ENCODE assay signal across 8 cellular contexts in genomic region chr16:46830902-46831647, GRCh38. TPM values are rescaled to one million over a fixed set of nuclear protein-coding genes. Genes with fewer than 3 reads are reported as not detected.
DNase-seq lines count a peak whose midpoint lies in the region; TF ChIP-seq lines count a peak whose summit lies in the region.

Gene C16orf87, minus strand, starts transcription at chr16:46831180. Its CDS starts 31 bp downstream, at chr16:46831149.

- peaks cover 19% of the 10 kb centered on the region; the same call in 1 of the 2 replicates for H3F3A ChIP-seq in MM.1S (ENCODE audit: insufficient read depth, low read length)

- H3K4me3 ChIP-seq in HAP-1 (peak within 1 kb of the TSS; percentile 79), MM.1S (ENCODE audit: low read length) (peak within 1 kb of the TSS; percentile 89), foreskin fibroblast (ENCODE audit: low read depth in 1 of 2, low read length in 2 of 2) (peak within 1 kb of the TSS; percentile 77 to 85), neuron (ENCODE audit: low read length) (peak within 1 kb of the TSS; percentile 79), subcutaneous abdominal adipose tissue (ENCODE audit: low read depth in 1 of 5, low read length in 5 of 5) (peak within 1 kb of the TSS; percentile 71 to 83 (median 82))

- H3K4me1 ChIP-seq in HAP-1 (peaks cover 24% of the 10 kb centered on the region), MM.1S (ENCODE audit: low read length) (peaks cover 18% of the 10 kb centered on the region; the same call in 1 of the 2 replicates), neuron (ENCODE audit: insufficient read depth, low read length) (peaks cover 8% of the 10 kb centered on the region), subcutaneous abdominal adipose tissue (ENCODE audit: control insufficient read depth in 5 of 5, insufficient read depth in 5 of 5, low read length in 5 of 5) (peaks cover 0 to 20% (median 16%) of the 10 kb centered on the region in 5 donors)

- DNase-seq in G401 (ENCODE audit: low spot score) (peak; percentile 96), HAP-1 (ENCODE audit: low spot score in 2 of 2) (peak; percentile 90 to 94), MM.1S (peak; percentile 94), SIG-M5 (lab: John Stamatoyannopoulos, UW) (peak; percentile 39), activated gamma-delta T cell (lab: John Stamatoyannopoulos, UW) (peak; percentile 89), foreskin fibroblast (peak; percentile 90 to 96)

- no peaks in the 10 kb centered on the region for H3K9me2 ChIP-seq in MM.1S (replicated peaks; ENCODE audit: insufficient read depth, low read length)

- no peaks in the 10 kb centered on the region for H4K20me1 ChIP-seq in MM.1S (ENCODE audit: insufficient read depth, low read length)

- H3K36me3 ChIP-seq in HAP-1 (replicated peaks) (no peaks in the 10 kb centered on the region), MM.1S (replicated peaks; ENCODE audit: insufficient read depth, low read length) (no peaks in the 10 kb centered on the region), neuron (ENCODE audit: insufficient read depth, low read length) (no peaks in the 10 kb centered on the region), subcutaneous abdominal adipose tissue (ENCODE audit: control insufficient read depth in 5 of 5, insufficient read depth in 5 of 5, low read length in 5 of 5) (no peaks in the 10 kb centered on the region)

- peak within 1 kb of the TSS; percentile 84 for H3K4me2 ChIP-seq in MM.1S (ENCODE audit: low read depth, low read length)

- H3K79me2 ChIP-seq in MM.1S (ENCODE audit: low read length), result peaks cover 45% of the 10 kb centered on the region

- in situ Hi-C loops in G401 (cut with HindIII; ENCODE audit: low sequenced_read_pairs), result no loop called here
- in situ Hi-C loops in HAP-1 (cut with MboI; ENCODE audit: low sequenced_read_pairs), result no loop called here

- H3K9me3 ChIP-seq in HAP-1, result no peaks in the 10 kb centered on the region
- no peaks in the 10 kb centered on the region for H3K9me3 ChIP-seq in MM.1S (replicated peaks; ENCODE audit: insufficient read depth, low read length)
- H3K9me3 ChIP-seq in neuron (ENCODE audit: low read length), result no peaks in the 10 kb centered on the region
- H3K9me3 ChIP-seq in subcutaneous abdominal adipose tissue (ENCODE audit: control insufficient read depth in 5 of 5, low read length in 5 of 5), result no peaks in the 10 kb centered on the region

- H3K9ac ChIP-seq in MM.1S (ENCODE audit: low read length) (peak within 1 kb of the TSS; percentile 80), subcutaneous abdominal adipose tissue (ENCODE audit: low read length in 5 of 5) (peak within 1 kb of the TSS; percentile 71 to 92 (median 87))

- peak within 1 kb of the TSS; percentile 82 for H2AFZ ChIP-seq in MM.1S (ENCODE audit: low read length)
- peak within 1 kb of the TSS; percentile 83 for H2AFZ ChIP-seq in neuron (ENCODE audit: low read depth, low read length)

- H3K27me3 ChIP-seq in HAP-1 (ENCODE audit: low read depth) (no peaks in the 10 kb centered on the region; the same call in 1 of the 2 replicates), MM.1S (replicated peaks; ENCODE audit: insufficient read depth, low read length) (no peaks in the 10 kb centered on the region), neuron (ENCODE audit: insufficient read depth, low read length) (no peaks in the 10 kb centered on the region), subcutaneous abdominal adipose tissue (ENCODE audit: control insufficient read depth in 5 of 5, insufficient read depth in 4 of 5, low read length in 5 of 5) (no peaks in the 10 kb centered on the region)

- TF ChIP-seq CTCF in MM.1S (IDR thresholded peaks at IDR 0.05; ENCODE audit: low read length) (no peak), foreskin fibroblast (IDR thresholded peaks at IDR 0.05; ENCODE audit: low read depth, low read length) (no peak)

- H3K27ac ChIP-seq in MM.1S (ENCODE audit: low read length) (peak within 1 kb of the TSS; percentile 56; the same call in 1 of the 2 replicates), subcutaneous abdominal adipose tissue (ENCODE audit: low read depth, low read length) (peak within 1 kb of the TSS; percentile 81)

RNA-seq across cellular contexts. Expression of gene C16orf87, which starts in this region (rescaled TPM):
- total RNA-seq in G401 (2014; rRNA removed; shearing (Covaris generic)), result 19.6 and 20.6 TPM in 2 replicates

Comparison
In these comparisons a context has a peak if more than half of its experiments do, and no peak if none do; other contexts are left out.
1. Peak in every context shown above with its lines: DNase-seq, H3K4me3 ChIP-seq and H3K27ac ChIP-seq.
2. DNase-seq: peak in every context shown above with its lines; median percentile 96 in G401; 94 in MM.1S; 93 in foreskin fibroblast; 92 in HAP-1; 89 in activated gamma-delta T cell; 39 in SIG-M5.